In the genomic region with DNA sequence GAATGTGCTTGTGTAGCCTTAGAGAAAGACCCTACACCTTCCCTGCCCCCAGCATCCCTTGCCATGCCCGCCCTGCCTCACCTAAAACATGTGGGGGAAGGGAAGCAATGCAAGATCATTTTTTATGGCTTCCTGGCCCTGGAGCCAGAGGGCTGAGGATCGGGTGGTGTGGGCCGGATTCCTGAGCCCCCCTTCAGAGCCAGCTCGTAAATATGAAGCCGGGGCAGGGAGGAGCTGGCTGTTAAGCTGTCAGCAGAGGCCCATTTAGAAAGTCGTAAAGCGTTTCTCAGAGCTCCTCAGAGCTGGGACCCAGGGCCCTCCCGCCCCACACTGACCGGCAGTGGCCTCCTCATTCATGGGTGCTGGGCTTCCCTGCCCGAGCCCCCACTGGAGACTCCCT, we compare ENCODE assay signal across 18 cellular contexts. TPM values are rescaled to one million over a fixed set of nuclear protein-coding genes. Genes with fewer than 3 reads are reported as not detected.
A peak's percentile ranks its signal among the peaks of the same experiment; 100 is the strongest.
DNase-seq lines count a peak whose midpoint lies in the region; ATAC-seq and TF ChIP-seq lines count a peak whose summit lies in the region.
"Had no signal": no experiment of that assay in that cellular context is flagged by ENCODE, and none has a peak within 500 bp of the region (broad histone marks: within the 10 kb centered on the region; RNA-seq: fewer than 3 reads in every experiment).

No MANE protein-coding gene starts in this region.

- no peak for TF ChIP-seq EP300 in upper lobe of left lung (IDR thresholded peaks at IDR 0.05)

- H3K27ac ChIP-seq in mesodermal cell (ENCODE audit: low read depth, low read length, severe bottlenecking) (peak overlapping the region; percentile 97), upper lobe of left lung (peak overlapping the region in 3 of 4 donors; percentile 75 to 86 (median 82)), esophagus squamous epithelium (no peak overlapping the region)
- H3K27ac ChIP-seq: C4-2B, neutrophil, sigmoid colon had no signal

- intact Hi-C loops in esophagus squamous epithelium (cut with DNase I): no loop called here

- H3K27me3 ChIP-seq in upper lobe of left lung (no peaks in the 10 kb centered on the region), esophagus squamous epithelium (no peaks in the 10 kb centered on the region)
- H3K27me3 ChIP-seq: neutrophil, sigmoid colon had no signal

- H3K27me3 Mint-ChIP-seq in HFFc6 (ENCODE audit: insufficient read depth): no peaks in the 10 kb centered on the region; the same call in 1 of the 2 replicates
- H3K27me3 Mint-ChIP-seq in brain: no peaks in the 10 kb centered on the region

- H3K4me3 Mint-ChIP-seq in HFFc6 (no peak overlapping the region; the same call in 1 of the 2 replicates), brain (peak overlapping the region in 3 of 5 experiments; percentile 10 to 63 (median 51))
- H3K4me3 Mint-ChIP-seq: activated B cell treated with CpG ODN at 0.5 μM for 24 hours, T-cell had no signal

- H3K4me1 ChIP-seq in mesodermal cell (ENCODE audit: control insufficient read depth, insufficient read depth, low read length, poor library complexity, severe bottlenecking): peaks cover 82% of the 10 kb centered on the region
- H3K4me1 ChIP-seq in upper lobe of left lung: peaks cover 65 to 81% (median 73%) of the 10 kb centered on the region in 4 donors
- peaks cover 14 to 80% (median 24%) of the 10 kb centered on the region in 3 donors for H3K4me1 ChIP-seq in esophagus squamous epithelium

- TF ChIP-seq POLR2A in upper lobe of left lung (IDR thresholded peaks at IDR 0.05) (no peak), esophagus squamous epithelium (IDR thresholded peaks at IDR 0.05) (no peak)

- H3K9me3 Mint-ChIP-seq in HFFc6 (no peaks in the 10 kb centered on the region), brain (no peaks in the 10 kb centered on the region)
- H3K9me3 Mint-ChIP-seq: activated B cell treated with CpG ODN at 0.5 μM for 24 hours, T-cell had no signal

- H3K9me3 ChIP-seq in mesodermal cell (ENCODE audit: control insufficient read depth, low read length) (no peaks in the 10 kb centered on the region), upper lobe of left lung (no peaks in the 10 kb centered on the region), esophagus squamous epithelium (no peaks in the 10 kb centered on the region)
- H3K9me3 ChIP-seq: neutrophil, sigmoid colon had no signal

- 52 to 62% methylated on average over 8 to 9 of the region's 10 CpGs for WGBS in mesodermal cell (ENCODE audit: insufficient coverage in 2 of 2), 2 experiments
- WGBS in upper lobe of left lung, 2 donors: 76% methylated on average over 10 of the region's 10 CpGs; no CpG with 5 or more reads in 1 of the 2 donors
- WGBS in esophagus squamous epithelium, 2 donors: 87 to 100% methylated on average over 1 to 5 of the region's 10 CpGs

- no peak for DNase-seq in HFFc6
- DNase-seq in upper lobe of left lung: no peak
- DNase-seq in esophagus squamous epithelium (lab: John Stamatoyannopoulos, UW): no peak
- DNase-seq in effector CD4-positive, alpha-beta T cell: no peak
- no peak for DNase-seq in NCI-H2196 (lab: John Stamatoyannopoulos, UW; ENCODE audit: unreplicated experiment)
- DNase-seq: activated B cell treated with CpG ODN at 0.5 μM for 24 hours; caudate nucleus; DMS53; KG1; NCI-H1092 treated with DMSO at 0.1 percent for 48 hours; sigmoid colon; stimulated activated CD4-positive, alpha-beta T cell treated with anti-CD3 and anti-CD28 coated beads, Interleukin-2, amount 100 ng/mL, for 48 hours; T-cell had no signal

- H3K4me1 Mint-ChIP-seq in HFFc6 (ENCODE audit: low read depth) (peaks cover 73% of the 10 kb centered on the region), brain (peaks cover 93% of the 10 kb centered on the region)
- H3K4me1 Mint-ChIP-seq: T-cell had no signal

- TF ChIP-seq CTCF in HFFc6 (IDR thresholded peaks at IDR 0.05) (no peak), brain (conservative IDR thresholded peaks at IDR 0.05) (no peak), upper lobe of left lung (IDR thresholded peaks at IDR 0.05) (no peak), esophagus squamous epithelium (IDR thresholded peaks at IDR 0.05) (no peak)

- H3K36me3 ChIP-seq in mesodermal cell (ENCODE audit: control insufficient read depth, insufficient read depth, low read length) (peaks cover 4% of the 10 kb centered on the region), upper lobe of left lung (no peaks in the 10 kb centered on the region), esophagus squamous epithelium (no peaks in the 10 kb centered on the region)
- H3K36me3 ChIP-seq: neutrophil, sigmoid colon had no signal

- H3K36me3 Mint-ChIP-seq in HFFc6 (ENCODE audit: low read depth) (no peaks in the 10 kb centered on the region), brain (no peaks in the 10 kb centered on the region)
- H3K36me3 Mint-ChIP-seq: T-cell had no signal

- no peak for ATAC-seq in upper lobe of left lung (ENCODE audit: low FRiP score in 2 of 2)
- ATAC-seq: T-cell had no signal

- peak overlapping the region; percentile 87; the same call in 1 of the 2 replicates for H3K27ac Mint-ChIP-seq in HFFc6
- peak overlapping the region in 3 of 5 experiments; percentile 82 to 95 (median 83) for H3K27ac Mint-ChIP-seq in brain
- H3K27ac Mint-ChIP-seq: activated B cell treated with CpG ODN at 0.5 μM for 24 hours, T-cell had no signal

- H3K4me3 ChIP-seq in mesodermal cell (ENCODE audit: extremely low read depth, insufficient read depth, low read length, poor library complexity, severe bottlenecking) (no peak overlapping the region), upper lobe of left lung (no peak overlapping the region), esophagus squamous epithelium (no peak overlapping the region)
- H3K4me3 ChIP-seq: lung, sigmoid colon had no signal

RNA-seq across cellular contexts. Expression of a gene that starts 23.9 kb away (rescaled TPM):
- 10 to 100 TPM in 1 of 6 experiments, 1 to 10 TPM in 5; 5.2 to 11.6 (median 5.7) TPM for total RNA-seq in HFFc6 (2021; fragmentation: NEBNext Ultra II Directional; extraction: Animal tissue kit (Norgen Biotek cat#: 25700))
- polyA plus RNA-seq in brain (ENCODE audit: insufficient read depth, low read depth, low replicate concordance): 31.8 TPM
- 109 TPM for polyA plus RNA-seq in mesodermal cell (2013, experiment 1 of 2)
- 93.7 TPM for polyA plus RNA-seq in mesodermal cell (2013, experiment 2 of 2)
- total RNA-seq in upper lobe of left lung: 10 to 100 TPM in 4 of 6 donors, 1 to 10 TPM in 2; 8.4 to 27.7 (median 20.5) TPM
- 10 to 100 TPM; 18.9 to 48.1 (median 28.4) TPM for total RNA-seq in esophagus squamous epithelium
- total RNA-seq: activated B cell treated with CpG ODN at 0.5 μM for 24 hours had no signal

Comparison
In these comparisons a context has a peak if more than half of its experiments do, and no peak if none do; other contexts are left out.
1. H3K27ac ChIP-seq: peak in mesodermal cell (single experiment) and upper lobe of left lung (3 of 4); none in esophagus squamous epithelium (0 of 4).